19 cellular contexts compared by ENCODE assay signal in genomic region chr1:47331875-47332274, GRCh38. TPM values are rescaled to one million over a fixed set of nuclear protein-coding genes. Genes with fewer than 3 reads are reported as not detected.
DNase-seq lines count a peak whose midpoint lies in the region; ATAC-seq and TF ChIP-seq lines count a peak whose summit lies in the region.
"Had no signal": no experiment of that assay in that cellular context is flagged by ENCODE, and none has a peak within 500 bp of the region (broad histone marks: within the 10 kb centered on the region; RNA-seq: fewer than 3 reads in every experiment).

No MANE protein-coding gene starts in this region.

- no peak overlapping the region for H3K4me2 ChIP-seq in IMR-90 (ENCODE audit: low read depth, low read length)
- peak overlapping the region; percentile 88 for H3K4me2 ChIP-seq in mammary epithelial cell (ENCODE audit: insufficient read depth, low read depth, low read length)
- peak overlapping the region; percentile 94 for H3K4me2 ChIP-seq in neural progenitor cell

- BruUV-seq in IMR-90 (replicated peaks; lab: Mats Ljungman, UMichigan): no TSS peak
- no TSS peak for BruUV-seq in mammary epithelial cell (replicated peaks; lab: Mats Ljungman, UMichigan)

- no CpG with 5 or more reads among the region's 2 CpGs for WGBS in IMR-90 (ENCODE audit: extremely low coverage in 2 of 2, insufficient read length in 1 of 2), 2 experiments
- WGBS in mammary epithelial cell (ENCODE audit: low coverage, missing lambda C conversion rate): 79% methylated on average over 2 of the region's 2 CpGs

- no peaks in the 10 kb centered on the region for H3K36me3 ChIP-seq in IMR-90 (ENCODE audit: control insufficient read depth, insufficient read depth, low read length)
- no peaks in the 10 kb centered on the region for H3K36me3 ChIP-seq in mammary epithelial cell (ENCODE audit: insufficient read depth, low read length)
- no peaks in the 10 kb centered on the region for H3K36me3 ChIP-seq in neural progenitor cell
- H3K36me3 ChIP-seq: Peyer's patch, thyroid gland had no signal

- POLR2A ChIA-PET in IMR-90 (lab: Charles Lee; ENCODE audit: unreplicated experiment): no interaction called here

- H3K18ac ChIP-seq in IMR-90 (ENCODE audit: low read depth, low read length): no peak overlapping the region

- H3K4me1 ChIP-seq in IMR-90 (ENCODE audit: control insufficient read depth, insufficient read depth, low read length) (peaks cover 6% of the 10 kb centered on the region), mammary epithelial cell (ENCODE audit: insufficient read depth, low read length) (peaks cover 20% of the 10 kb centered on the region), neural progenitor cell (peaks cover 20% of the 10 kb centered on the region)

- H3K79me1 ChIP-seq in IMR-90 (ENCODE audit: low read depth in 1 of 2, low read length in 2 of 2): peaks cover 0 to 21% of the 10 kb centered on the region in 2 experiments; a peak in 3 of 4 replicates

- dilution Hi-C loops in IMR-90 (cut with HindIII; ENCODE audit: low sequenced_read_pairs, unreplicated experiment) (no loop called here), mammary epithelial cell (cut with HindIII; ENCODE audit: low sequenced_read_pairs) (no loop called here)

- H3K9ac ChIP-seq in IMR-90 (ENCODE audit: low read depth, low read length): no peak overlapping the region
- no peak overlapping the region for H3K9ac ChIP-seq in mammary epithelial cell (ENCODE audit: insufficient read depth, low read length)
- H3K9ac ChIP-seq in neural progenitor cell: no peak overlapping the region

- H3K9me3 ChIP-seq in IMR-90 (ENCODE audit: control insufficient read depth, insufficient read depth, low read length) (no peaks in the 10 kb centered on the region), mammary epithelial cell (replicated peaks; ENCODE audit: insufficient read depth, low read length) (no peaks in the 10 kb centered on the region), neural progenitor cell (ENCODE audit: low read depth) (no peaks in the 10 kb centered on the region)
- H3K9me3 ChIP-seq: Peyer's patch, thyroid gland had no signal

- no peak for TF ChIP-seq CTCF in IMR-90 (conservative IDR thresholded peaks at IDR 0.05; ENCODE audit: low read depth, low read length)
- TF ChIP-seq CTCF in mammary epithelial cell (conservative IDR thresholded peaks at IDR 0.05 in 1 of 2, IDR thresholded peaks at IDR 0.05 in 1 of 2; ENCODE audit: extremely low read depth in 1 of 2, insufficient read depth in 1 of 2, low read depth in 1 of 2, low read length in 2 of 2): no peak
- TF ChIP-seq CTCF in neural progenitor cell (IDR thresholded peaks at IDR 0.05): no peak

- no peak overlapping the region for H4K5ac ChIP-seq in IMR-90 (ENCODE audit: low read depth, low read length)

- H4K8ac ChIP-seq in IMR-90 (ENCODE audit: low read depth in 2 of 2, low read length in 2 of 2): no peak overlapping the region

- intact Hi-C loops in IMR-90 (cut with micrococcal nuclease) (loop anchor here (5.0 to 10.0 kb wide), 4 partner anchors 45 to 155 kb away; partner anchors contain the start of genes FOXD2 and PDZK1IP1), mammary epithelial cell (cut with micrococcal nuclease) (no loop called here)

- CTCF ChIA-PET in IMR-90 (lab: Yijun Ruan, JAX): interaction anchor here (0.7 kb wide), 1 partner anchor 65 kb away, joined by 3 read pairs; no protein-coding TSS in a partner anchor
- CTCF ChIA-PET in mammary epithelial cell (lab: Charles Lee; ENCODE audit: low non-redundant PET): no interaction called here

- H2BK120ac ChIP-seq in IMR-90 (ENCODE audit: low read depth, low read length): no peak overlapping the region

- H3K27me3 ChIP-seq in IMR-90 (ENCODE audit: control insufficient read depth, insufficient read depth, low read length) (no peaks in the 10 kb centered on the region), mammary epithelial cell (ENCODE audit: insufficient read depth, low read length) (no peaks in the 10 kb centered on the region), neural progenitor cell (no peaks in the 10 kb centered on the region)
- H3K27me3 ChIP-seq: Peyer's patch, thyroid gland had no signal

- H3K27ac Mint-ChIP-seq in activated naive CD4-positive, alpha-beta T cell treated with anti-CD3 and anti-CD28 coated beads, Interleukin-2, amount 50 U/mL, for 24 hours: peak overlapping the region; percentile 30
- H3K27ac Mint-ChIP-seq in neural progenitor cell: no peak overlapping the region
- H3K27ac Mint-ChIP-seq: dendritic cell treated with granulocyte-macrophage colony-stimulating factor and Interleukin-4, amounts not matched to agents 40 ng/mL and 50 ng/mL, for 4 days; natural killer cell treated with Interleukin-12 subunit alpha and Interleukin-12 subunit beta and Interleukin-15 and Interleukin-18, amount 100 ng/mL, for 72 hours; stimulated activated naive B cell treated with anti-CD40 and anti-IgM and Interleukin-4, amounts not matched to agents 10 μg/mL and 1 μg/mL and 100 μg/mL, for 72 hours had no signal

- no peak overlapping the region for H2BK20ac ChIP-seq in IMR-90 (ENCODE audit: low read depth, low read length)

- H2AFZ ChIP-seq in IMR-90 (replicated peaks; ENCODE audit: low read length, poor library complexity) (no peak overlapping the region), mammary epithelial cell (ENCODE audit: low read depth, low read length) (peak overlapping the region; percentile 92), neural progenitor cell (replicated peaks) (no peak overlapping the region)

- H3K36me3 Mint-ChIP-seq in activated naive CD4-positive, alpha-beta T cell treated with anti-CD3 and anti-CD28 coated beads, Interleukin-2, amount 50 U/mL, for 24 hours: no peaks in the 10 kb centered on the region
- no peaks in the 10 kb centered on the region for H3K36me3 Mint-ChIP-seq in neural progenitor cell
- H3K36me3 Mint-ChIP-seq: natural killer cell treated with Interleukin-12 subunit alpha and Interleukin-12 subunit beta and Interleukin-15 and Interleukin-18, amount 100 ng/mL, for 72 hours had no signal

- no peak overlapping the region for H2BK15ac ChIP-seq in IMR-90 (ENCODE audit: low read depth, low read length)

- no peak for ATAC-seq in IMR-90 (ENCODE audit: low read depth)
- ATAC-seq: activated CD4-positive, CD25-positive, alpha-beta regulatory T cell treated with anti-CD3 and anti-CD28 coated beads, Interleukin-2, amount 50 U/mL, for 24 hours; GM12878; natural killer cell treated with Interleukin-12 subunit alpha and Interleukin-12 subunit beta and Interleukin-15 and Interleukin-18, amount 100 ng/mL, for 72 hours; stimulated activated naive B cell treated with anti-CD40 and anti-IgM and Interleukin-4, amounts not matched to agents 10 μg/mL and 1 μg/mL and 100 μg/mL, for 72 hours had no signal

- H2AK9ac ChIP-seq in IMR-90 (replicated peaks; ENCODE audit: low read depth, low read length, poor library complexity): no peak overlapping the region

- no peak overlapping the region for H2AK5ac ChIP-seq in IMR-90 (ENCODE audit: low read depth, low read length)

- no peak for TF ChIP-seq POLR2A in IMR-90 (IDR thresholded peaks at IDR 0.05; ENCODE audit: low read depth, low read length)

- H3F3A ChIP-seq in neural progenitor cell (ENCODE audit: low read depth): peaks cover 29% of the 10 kb centered on the region

- H4K20me1 ChIP-seq in IMR-90 (ENCODE audit: insufficient read depth, low read length): peaks cover 3% of the 10 kb centered on the region
- no peaks in the 10 kb centered on the region for H4K20me1 ChIP-seq in mammary epithelial cell (ENCODE audit: insufficient read depth, low read length)
- H4K20me1 ChIP-seq in neural progenitor cell (ENCODE audit: low read depth): no peaks in the 10 kb centered on the region

- H3K9me3 Mint-ChIP-seq in activated naive CD4-positive, alpha-beta T cell treated with anti-CD3 and anti-CD28 coated beads, Interleukin-2, amount 50 U/mL, for 24 hours: no peaks in the 10 kb centered on the region
- H3K9me3 Mint-ChIP-seq in neural progenitor cell: no peaks in the 10 kb centered on the region
- H3K9me3 Mint-ChIP-seq: dendritic cell treated with granulocyte-macrophage colony-stimulating factor and Interleukin-4, amounts not matched to agents 40 ng/mL and 50 ng/mL, for 4 days; natural killer cell treated with Interleukin-12 subunit alpha and Interleukin-12 subunit beta and Interleukin-15 and Interleukin-18, amount 100 ng/mL, for 72 hours; stimulated activated naive B cell treated with anti-CD40 and anti-IgM and Interleukin-4, amounts not matched to agents 10 μg/mL and 1 μg/mL and 100 μg/mL, for 72 hours had no signal

- no peak overlapping the region for H3K14ac ChIP-seq in IMR-90 (replicated peaks; ENCODE audit: low read depth, low read length)

- H3K9me1 ChIP-seq in IMR-90 (ENCODE audit: insufficient read depth, low read length): peaks cover 10% of the 10 kb centered on the region

- H3K4me1 Mint-ChIP-seq in activated naive CD4-positive, alpha-beta T cell treated with anti-CD3 and anti-CD28 coated beads, Interleukin-2, amount 50 U/mL, for 24 hours: peaks cover 19% of the 10 kb centered on the region
- peaks cover 10% of the 10 kb centered on the region for H3K4me1 Mint-ChIP-seq in neural progenitor cell

- H3K4me3 ChIP-seq in IMR-90 (ENCODE audit: insufficient read depth, low read depth, low read length) (no peak overlapping the region), mammary epithelial cell (replicated peaks in 1 of 3; ENCODE audit: insufficient read depth in 1 of 3, low read depth in 2 of 3, low read length in 3 of 3) (no peak overlapping the region), neural progenitor cell (no peak overlapping the region)
- H3K4me3 ChIP-seq: Peyer's patch, thyroid gland had no signal

- no peak for TF ChIP-seq RAD21 in IMR-90 (IDR thresholded peaks at IDR 0.05; ENCODE audit: low read length)

- H3K4ac ChIP-seq in IMR-90 (ENCODE audit: low read depth, low read length): no peak overlapping the region

- H3K56ac ChIP-seq in IMR-90 (ENCODE audit: extremely low read depth, insufficient read depth, low read length): no peak overlapping the region

- no peak for DNase-seq in activated naive CD4-positive, alpha-beta T cell (lab: John Stamatoyannopoulos, UW)
- DNase-seq in IMR-90 (no peak), mammary epithelial cell (no peak), neural progenitor cell (ENCODE audit: low spot score) (no peak), NCI-H1694 treated with DMSO at 0.1 percent for 48 hours (lab: John Stamatoyannopoulos, UW) (no peak), pons (ENCODE audit: low spot score) (no peak), RPMI8226 (no peak)
- DNase-seq: DMS53; NCI-H2029; Peyer's patch; stimulated activated CD4-positive, alpha-beta T cell treated with anti-CD3 and anti-CD28 coated beads, Interleukin-1b, Interleukin-23, amount 100 ng/mL, for 48 hours; stimulated activated naive B cell treated with anti-CD40 and anti-IgM and Interleukin-4, amounts not matched to agents 10 μg/mL and 1 μg/mL and 100 μg/mL, for 72 hours; T1000; thyroid gland had no signal

- no peak overlapping the region for H3K4me3 Mint-ChIP-seq in activated naive CD4-positive, alpha-beta T cell treated with anti-CD3 and anti-CD28 coated beads, Interleukin-2, amount 50 U/mL, for 24 hours
- H3K4me3 Mint-ChIP-seq in neural progenitor cell: peak overlapping the region; percentile 67
- H3K4me3 Mint-ChIP-seq: dendritic cell treated with granulocyte-macrophage colony-stimulating factor and Interleukin-4, amounts not matched to agents 40 ng/mL and 50 ng/mL, for 4 days; natural killer cell treated with Interleukin-12 subunit alpha and Interleukin-12 subunit beta and Interleukin-15 and Interleukin-18, amount 100 ng/mL, for 72 hours had no signal

- peaks cover 28% of the 10 kb centered on the region for H3K79me2 ChIP-seq in mammary epithelial cell (ENCODE audit: insufficient read depth, low read length)
- peaks cover 39% of the 10 kb centered on the region for H3K79me2 ChIP-seq in neural progenitor cell (ENCODE audit: low read depth)

- H3K27me3 Mint-ChIP-seq in activated naive CD4-positive, alpha-beta T cell treated with anti-CD3 and anti-CD28 coated beads, Interleukin-2, amount 50 U/mL, for 24 hours: no peaks in the 10 kb centered on the region
- H3K27me3 Mint-ChIP-seq in neural progenitor cell (ENCODE audit: insufficient read depth, low read depth): peaks cover 3% of the 10 kb centered on the region
- H3K27me3 Mint-ChIP-seq: dendritic cell treated with granulocyte-macrophage colony-stimulating factor and Interleukin-4, amounts not matched to agents 40 ng/mL and 50 ng/mL, for 4 days; natural killer cell treated with Interleukin-12 subunit alpha and Interleukin-12 subunit beta and Interleukin-15 and Interleukin-18, amount 100 ng/mL, for 72 hours; stimulated activated naive B cell treated with anti-CD40 and anti-IgM and Interleukin-4, amounts not matched to agents 10 μg/mL and 1 μg/mL and 100 μg/mL, for 72 hours had no signal

- in situ Hi-C loops in IMR-90 (cut with MboI; ENCODE audit: low sequenced_read_pairs): no loop called here
- in situ Hi-C loops in mammary epithelial cell (cut with MboI; ENCODE audit: low sequenced_read_pairs in 2 of 2): no loop called here

- H3K23ac ChIP-seq in IMR-90 (ENCODE audit: low read depth, low read length): peak overlapping the region; percentile 41; the same call in 1 of the 2 replicates

- H3K27ac ChIP-seq in IMR-90 (ENCODE audit: insufficient read depth, low read length): no peak overlapping the region
- no peak overlapping the region for H3K27ac ChIP-seq in mammary epithelial cell (ENCODE audit: insufficient read depth, low read depth, low read length)
- H3K27ac ChIP-seq in neural progenitor cell: no peak overlapping the region
- H3K27ac ChIP-seq: thyroid gland had no signal

- no peak overlapping the region for H4K91ac ChIP-seq in IMR-90 (ENCODE audit: insufficient read depth, low read depth, low read length)

- no peak overlapping the region for H2BK5ac ChIP-seq in IMR-90 (ENCODE audit: low read depth, low read length, poor library complexity, severe bottlenecking)

RNA-seq across cellular contexts. Expression of gene CMPK1, which starts 1.7 kb away (rescaled TPM):
- total RNA-seq in IMR-90 (2012; rRNA removed): 23.1 and 75.3 TPM in 2 replicates
- 24.0 and 31.9 TPM in 2 replicates for polyA plus RNA-seq in IMR-90 (2012; rRNA removed)
- polyA plus RNA-seq in IMR-90 (2012; cell fraction: cytosol; rRNA removed): 9.1 and 14.8 TPM in 2 replicates
- 5.9 and 9.6 TPM in 2 replicates for polyA plus RNA-seq in IMR-90 (2012; cell fraction: nucleus; rRNA removed; ENCODE audit: low replicate concordance)
- total RNA-seq in mammary epithelial cell: 10 to 100 TPM; 94.5 to 96.6 TPM
- polyA plus RNA-seq in mammary epithelial cell: 28.6 TPM
- 16.7 TPM for polyA minus RNA-seq in mammary epithelial cell
- 39.6 and 68.0 TPM in 2 replicates for total RNA-seq in neural progenitor cell (ENCODE audit: low replicate concordance)

RNA-seq across cellular contexts. Expression of gene STIL, which starts 17.9 kb away (rescaled TPM):
- total RNA-seq in IMR-90 (2012; rRNA removed) (17.2 and 19.2 TPM in 2 replicates), mammary epithelial cell (10 to 100 TPM in 1 of 2 donors, 1 to 10 TPM in 1; 8.0 to 17.9 TPM), neural progenitor cell (ENCODE audit: low replicate concordance) (49.0 and 59.0 TPM in 2 replicates)
- polyA plus RNA-seq in IMR-90 (2012; rRNA removed) (5.8 and 6.8 TPM in 2 replicates), mammary epithelial cell (17.6 TPM)
- polyA plus RNA-seq in IMR-90 (2012; cell fraction: cytosol; rRNA removed): 1.5 and 3.8 TPM in 2 replicates
- polyA plus RNA-seq in IMR-90 (2012; cell fraction: nucleus; rRNA removed; ENCODE audit: low replicate concordance): 1.8 and 7.2 TPM in 2 replicates
- 19.6 TPM for polyA minus RNA-seq in mammary epithelial cell
